Comparison of ENCODE assay signal across 8 cellular contexts in the genomic region with DNA sequence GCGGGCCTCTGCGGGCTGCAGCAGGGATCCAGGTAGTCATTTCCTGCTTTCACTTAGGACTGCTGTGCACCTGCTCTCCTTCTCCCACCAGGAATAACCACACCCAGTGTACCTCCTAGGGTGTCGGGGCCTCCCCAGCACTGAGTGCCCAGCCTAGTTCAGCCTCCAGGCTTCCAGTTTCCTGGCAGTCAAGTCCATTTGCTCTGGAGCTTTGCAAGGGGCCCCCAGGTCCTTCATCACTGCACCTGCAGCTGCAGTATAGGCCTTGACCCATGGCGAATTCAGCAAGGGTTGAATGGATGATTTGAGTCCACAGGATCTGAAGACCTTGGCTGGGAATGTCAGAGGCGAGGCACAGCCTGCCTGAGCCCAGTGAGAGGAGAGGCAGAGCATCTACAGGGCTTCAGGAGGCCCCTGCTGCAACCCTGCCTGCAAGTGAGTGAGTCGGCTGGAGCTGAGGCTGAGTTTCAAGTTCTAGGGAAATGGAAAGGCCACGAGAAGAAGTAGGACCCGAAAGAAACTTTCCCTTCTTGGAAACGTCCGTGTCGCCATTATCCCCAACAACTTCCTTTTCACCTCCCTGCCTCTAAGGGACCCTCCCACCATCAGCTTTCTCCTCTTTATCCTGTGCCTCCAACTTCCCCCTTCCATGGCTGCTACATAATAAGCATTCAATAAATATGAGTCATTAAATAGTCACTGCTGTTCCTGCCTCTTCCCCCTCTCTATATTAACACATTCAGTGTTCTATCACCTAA.
DNase-seq lines count a peak whose midpoint lies in the region; ATAC-seq and TF ChIP-seq lines count a peak whose summit lies in the region.

No MANE protein-coding gene starts in this region.

- H3K4me1 ChIP-seq in thyroid gland = peaks cover 11 to 14% of the 10 kb centered on the region in 2 donors

- no peaks in the 10 kb centered on the region for H3K9me3 ChIP-seq in thyroid gland

- no peak for TF ChIP-seq CTCF in natural killer cell (IDR thresholded peaks at IDR 0.05)
- no peak for TF ChIP-seq CTCF in thyroid gland (IDR thresholded peaks at IDR 0.05)

- ATAC-seq in natural killer cell (no peak), HG03175 (IDR thresholded peaks at IDR 0.05; ENCODE audit: unreplicated experiment) (no peak), GM21717 (IDR thresholded peaks at IDR 0.05; ENCODE audit: unreplicated experiment) (no peak)

- H3K27me3 ChIP-seq in thyroid gland = no peaks in the 10 kb centered on the region

- H3K4me1 Mint-ChIP-seq in activated naive CD8-positive, alpha-beta T cell (ENCODE audit: low read depth) = peaks cover 58% of the 10 kb centered on the region
- peaks cover 70 to 71% of the 10 kb centered on the region in 2 donors for H3K4me1 Mint-ChIP-seq in natural killer cell

- H3K27ac ChIP-seq in thyroid gland = no peak overlapping the region

- intact Hi-C loops in natural killer cell (cut with micrococcal nuclease) = loop anchor here (2.0 kb wide), 1 partner anchor 58 kb away; no protein-coding TSS in a partner anchor
- intact Hi-C loops in thyroid gland (cut with DNase I) = no loop called here

- H3K36me3 ChIP-seq in thyroid gland = no peaks in the 10 kb centered on the region

- WGBS in thyroid gland, 2 donors = 86 to 90% methylated on average over 9 to 11 of the region's 11 CpGs

- no peaks in the 10 kb centered on the region for H3K9me3 Mint-ChIP-seq in activated naive CD8-positive, alpha-beta T cell (ENCODE audit: low read depth)
- no peaks in the 10 kb centered on the region for H3K9me3 Mint-ChIP-seq in natural killer cell

- H3K4me3 Mint-ChIP-seq in activated naive CD8-positive, alpha-beta T cell = peak overlapping the region; percentile 15
- no peak overlapping the region for H3K4me3 Mint-ChIP-seq in natural killer cell

- H3K36me3 Mint-ChIP-seq in activated naive CD8-positive, alpha-beta T cell = peaks cover 3% of the 10 kb centered on the region
- no peaks in the 10 kb centered on the region for H3K36me3 Mint-ChIP-seq in natural killer cell

- H3K27me3 Mint-ChIP-seq in activated naive CD8-positive, alpha-beta T cell = no peaks in the 10 kb centered on the region
- H3K27me3 Mint-ChIP-seq in natural killer cell (ENCODE audit: low read depth in 2 of 2) = peaks cover 0 to 8% of the 10 kb centered on the region in 2 donors

- H3K27ac Mint-ChIP-seq in activated naive CD8-positive, alpha-beta T cell = peak overlapping the region; percentile 91
- H3K27ac Mint-ChIP-seq in natural killer cell = peak overlapping the region; percentile 84 to 96

- no peak overlapping the region for H3K4me3 ChIP-seq in thyroid gland (replicated peaks in 1 of 3)

- TF ChIP-seq POLR2A in thyroid gland (IDR thresholded peaks at IDR 0.05) = no peak

- DNase-seq in ELR (ENCODE audit: low read depth) (peak; percentile 73), NCI-H146 treated with DMSO at 0.1 percent for 48 hours (lab: John Stamatoyannopoulos, UW; ENCODE audit: unreplicated experiment) (peak; percentile 35), natural killer cell (no peak), C1 segment of cervical spinal cord (lab: John Stamatoyannopoulos, UW) (no peak), thyroid gland (no peak)

Comparison
In these comparisons a context has a peak if more than half of its experiments do, and no peak if none do; other contexts are left out.
1. DNase-seq: peak in ELR (single experiment) and NCI-H146 treated with DMSO at 0.1 percent for 48 hours (single experiment); none in natural killer cell (single experiment), C1 segment of cervical spinal cord (0 of 14) and thyroid gland (0 of 2).